In genomic region chr1:108816049-108816882, GRCh38 we compare ENCODE assay signal across 9 cellular contexts. TPM values are rescaled to one million over a fixed set of nuclear protein-coding genes. Genes with fewer than 3 reads are reported as not detected.
DNase-seq lines count a peak whose midpoint lies in the region; ATAC-seq and TF ChIP-seq lines count a peak whose summit lies in the region.
"Had no signal": no experiment of that assay in that cellular context is flagged by ENCODE, and none has a peak within 500 bp of the region (broad histone marks: within the 10 kb centered on the region; RNA-seq: fewer than 3 reads in every experiment).

No MANE protein-coding gene starts in this region.

- in situ Hi-C loops in ACHN (cut with HindIII; ENCODE audit: low pct_ligation_motif_present, low pct_unique_long_range_greater_than_20kb, low sequenced_read_pairs) = no loop called here

- ATAC-seq in HG02852 (IDR thresholded peaks at IDR 0.05; ENCODE audit: unreplicated experiment) = no peak
- no peak for ATAC-seq in GM21786 (IDR thresholded peaks at IDR 0.05; ENCODE audit: unreplicated experiment)

- DNase-seq in ACHN = peak; percentile 77
- peak; percentile 58 to 95 (median 86) for DNase-seq in head of caudate nucleus
- DNase-seq in osteocyte (ENCODE audit: extremely low spot score, unreplicated experiment) = peak; percentile 92
- DNase-seq in activated T-cell treated with anti-CD3 and anti-CD28 coated beads for 4 hours = no peak

- peaks cover 3% of the 10 kb centered on the region for H3K36me3 Mint-ChIP-seq in osteocyte (ENCODE audit: unreplicated experiment)

- peak overlapping the region; percentile 66 for H3K4me3 Mint-ChIP-seq in osteocyte (ENCODE audit: unreplicated experiment)

- peaks cover 48% of the 10 kb centered on the region for H3K4me1 Mint-ChIP-seq in osteocyte (ENCODE audit: unreplicated experiment)

- no peak for TF ChIP-seq RAD21 in Ishikawa (IDR thresholded peaks at IDR 0.05; ENCODE audit: low read depth)

- H3K27ac Mint-ChIP-seq in osteocyte (ENCODE audit: unreplicated experiment) = peak overlapping the region; percentile 100

- no peaks in the 10 kb centered on the region for H3K9me3 Mint-ChIP-seq in osteocyte (ENCODE audit: unreplicated experiment)

- H3K4me3 ChIP-seq in WI38 (ENCODE audit: low read depth, low read length) = peak overlapping the region; percentile 37

- no peaks in the 10 kb centered on the region for H3K27me3 Mint-ChIP-seq in osteocyte (ENCODE audit: unreplicated experiment)

- intact Hi-C loops in head of caudate nucleus (cut with DNase I) = loop anchor here (2.0 to 5.0 kb wide), 2 partner anchors 61 to 69 kb away; partner anchors contain the start of genes GPSM2 and STXBP3

- TF ChIP-seq CTCF in WI38 (IDR thresholded peaks at IDR 0.05; ENCODE audit: low read depth, low read length) (no peak), osteocyte (IDR thresholded peaks at IDR 0.05) (no peak)

- no peak for TF ChIP-seq EP300 in Ishikawa (IDR thresholded peaks at IDR 0.05; ENCODE audit: borderline replicate concordance)

TF ChIP-seq in Ishikawa, 13 proteins besides CTCF, POLR2A, EP300 and RAD21:
- TF ChIP-seq EGR1 (IDR thresholded peaks at IDR 0.05) (no peak), USF1 (IDR thresholded peaks at IDR 0.05) (peak; percentile 95), YY1 (IDR thresholded peaks at IDR 0.05; ENCODE audit: low read depth) (peak; percentile 53; the same call in 1 of the 2 replicates), FOXM1 (IDR thresholded peaks at IDR 0.05; ENCODE audit: borderline replicate concordance, low read depth) (no peak), MAX (IDR thresholded peaks at IDR 0.05) (no peak)
TF ChIP-seq in Ishikawa: peak in this region for 2.

RNA-seq across cellular contexts. Expression of gene AKNAD1, which starts 40.6 kb away (rescaled TPM):
- total RNA-seq in osteocyte = 0.70 and 1.1 TPM in 2 replicates
- total RNA-seq: activated CD8-positive, alpha-beta memory T cell treated with anti-CD3 and anti-CD28 coated beads for 36 hours had no signal
